In genomic region chr2:113699048-113699447, GRCh38 we compare ENCODE assay signal across 11 cellular contexts. TPM values are rescaled to one million over a fixed set of nuclear protein-coding genes. Genes with fewer than 3 reads are reported as not detected.
DNase-seq lines count a peak whose midpoint lies in the region; ATAC-seq and TF ChIP-seq lines count a peak whose summit lies in the region.
"Had no signal": no experiment of that assay in that cellular context is flagged by ENCODE, and none has a peak within 500 bp of the region (broad histone marks: within the 10 kb centered on the region; RNA-seq: fewer than 3 reads in every experiment).

No MANE protein-coding gene starts in this region.

- peaks cover 18 to 23% of the 10 kb centered on the region in 2 donors for H3K4me1 Mint-ChIP-seq in effector memory CD8-positive, alpha-beta T cell (ENCODE audit: low read depth in 2 of 2)

- POLR2A ChIA-PET in A673 (lab: Charles Lee; ENCODE audit: low non-redundant PET) = no interaction called here

- ATAC-seq in GM18519 (IDR thresholded peaks at IDR 0.05; ENCODE audit: low FRiP score, unreplicated experiment) = peak; percentile 81
- peak; percentile 54 for ATAC-seq in GM21447 (IDR thresholded peaks at IDR 0.05; ENCODE audit: unreplicated experiment)
- peak; percentile 73 for ATAC-seq in HG03342 (IDR thresholded peaks at IDR 0.05; ENCODE audit: unreplicated experiment)
- ATAC-seq in effector memory CD8-positive, alpha-beta T cell (replicated peaks) = peak; percentile 51
- ATAC-seq: left cardiac atrium had no signal

- H3K4me3 ChIP-seq in A673 (ENCODE audit: low read depth, low read length, poor library complexity, severe bottlenecking) = no peak overlapping the region
- H3K4me3 ChIP-seq: esophagus squamous epithelium had no signal

- H3K27me3 Mint-ChIP-seq in effector memory CD8-positive, alpha-beta T cell = no peaks in the 10 kb centered on the region

- TF ChIP-seq CTCF in A673 (conservative IDR thresholded peaks at IDR 0.05; ENCODE audit: low read depth, low read length) = no peak

- no peaks in the 10 kb centered on the region for H3K36me3 ChIP-seq in A673 (ENCODE audit: insufficient read depth, low read length, poor library complexity, severe bottlenecking)
- H3K36me3 ChIP-seq: esophagus squamous epithelium had no signal

- no peaks in the 10 kb centered on the region for H3K9me3 Mint-ChIP-seq in effector memory CD8-positive, alpha-beta T cell

- H3K27me3 ChIP-seq in A673 (replicated peaks; ENCODE audit: insufficient read depth, low read depth, low read length, poor library complexity) = no peaks in the 10 kb centered on the region
- H3K27me3 ChIP-seq: esophagus squamous epithelium had no signal

- no peaks in the 10 kb centered on the region for H3K9me3 ChIP-seq in A673 (ENCODE audit: low read depth, low read length, poor library complexity, severe bottlenecking)
- H3K9me3 ChIP-seq: esophagus squamous epithelium had no signal

- H3K4me3 Mint-ChIP-seq in effector memory CD8-positive, alpha-beta T cell = peak overlapping the region; percentile 79 to 87

- no peaks in the 10 kb centered on the region for H3K4me1 ChIP-seq in A673 (ENCODE audit: insufficient read depth, low read length, poor library complexity, severe bottlenecking)

- H3K36me3 Mint-ChIP-seq in effector memory CD8-positive, alpha-beta T cell (ENCODE audit: insufficient read depth) = peaks cover 8% of the 10 kb centered on the region

- DNase-seq in effector memory CD8-positive, alpha-beta T cell = no peak
- DNase-seq in A673 (ENCODE audit: low spot score) (no peak), EL (no peak), C1 segment of cervical spinal cord (lab: John Stamatoyannopoulos, UW) (no peak)
- DNase-seq in central memory CD4-positive, alpha-beta T cell = no peak
- DNase-seq: esophagus squamous epithelium, left cardiac atrium, NCI-H774 had no signal

- intact Hi-C loops in A673 (cut with micrococcal nuclease; ENCODE audit: unreplicated experiment) = loop anchor here (10.0 kb wide), 1 partner anchor 154 kb away; no protein-coding TSS in a partner anchor

- CTCF ChIA-PET in A673 (lab: Charles Lee) = no interaction called here

- BruUV-seq in A673 (replicated peaks; lab: Mats Ljungman, UMichigan) = no TSS peak

- H3K27ac Mint-ChIP-seq in effector memory CD8-positive, alpha-beta T cell = peak overlapping the region; percentile 52 to 94

- H3K27ac ChIP-seq in A673 (ENCODE audit: low read depth, low read length, poor library complexity, severe bottlenecking) = no peak overlapping the region
- H3K27ac ChIP-seq: esophagus squamous epithelium had no signal

RNA-seq across cellular contexts. Expression of gene SLC35F5, which starts 57.4 kb away (rescaled TPM):
- 26.2 and 28.0 TPM in 2 replicates for total RNA-seq in A673 (2021)
